28 cellular contexts compared by ENCODE assay signal in genomic region chr2:71658771-71659170, GRCh38.
"Had no signal": no experiment of that assay in that cellular context is flagged by ENCODE, and none has a peak within 500 bp of the region (broad histone marks: within the 10 kb centered on the region; RNA-seq: fewer than 3 reads in every experiment).

No MANE protein-coding gene starts in this region.

- ATAC-seq: stimulated activated effector memory CD8-positive, alpha-beta T cell treated with anti-CD3 and anti-CD28 coated beads, Interleukin-12 subunit alpha, Interleukin-12 subunit beta, amount 100 ng/mL, for 72 hours; stimulated activated memory B cell treated with anti-CD40 and anti-IgM and Interleukin-4, amounts not matched to agents 10 μg/mL and 1 μg/mL and 100 μg/mL, for 72 hours; stimulated activated naive B cell treated with anti-CD40 and anti-IgM and Interleukin-4, amounts not matched to agents 10 μg/mL and 1 μg/mL and 100 μg/mL, for 72 hours; stimulated activated naive CD8-positive, alpha-beta T cell treated with anti-CD3 and anti-CD28 coated beads, Interleukin-15, amount 100 ng/mL, for 72 hours; stimulated activated naive CD8-positive, alpha-beta T cell treated with anti-CD3 and anti-CD28 coated beads, Interleukin-15, Interleukin-2, amounts not matched to agents 100 U/mL and 50 U/mL, for 24 hours; upper lobe of right lung had no signal

- H3K27me3 Mint-ChIP-seq: stimulated activated memory B cell treated with anti-CD40 and anti-IgM and Interleukin-4, amounts not matched to agents 10 μg/mL and 1 μg/mL and 100 μg/mL, for 72 hours; stimulated activated naive B cell treated with anti-CD40 and anti-IgM and Interleukin-4, amounts not matched to agents 10 μg/mL and 1 μg/mL and 100 μg/mL, for 72 hours; stimulated activated naive CD8-positive, alpha-beta T cell treated with anti-CD3 and anti-CD28 coated beads, Interleukin-15, amount 100 ng/mL, for 72 hours; stimulated activated naive CD8-positive, alpha-beta T cell treated with anti-CD3 and anti-CD28 coated beads, Interleukin-15, Interleukin-2, amounts not matched to agents 100 ng/mL and 50 ng/mL, for 24 hours; type B pancreatic cell had no signal

- H3K36me3 ChIP-seq: suprapubic skin, thoracic aorta, thyroid gland, transverse colon, upper lobe of right lung, uterus, vagina had no signal

- H3K27ac ChIP-seq: stomach, suprapubic skin, thoracic aorta, thyroid gland, tibial artery, tibial nerve, transverse colon, upper lobe of left lung, upper lobe of right lung, uterus, vagina had no signal

- H3K27me3 ChIP-seq: stomach, suprapubic skin, thyroid gland, tibial artery, tibial nerve, transverse colon, upper lobe of left lung, upper lobe of right lung, uterus, vagina had no signal

- H3K4me1 ChIP-seq: stomach, suprapubic skin, thyroid gland, tibial artery, tibial nerve, transverse colon, upper lobe of left lung, upper lobe of right lung, uterus, vagina had no signal

- H3K36me3 Mint-ChIP-seq: stimulated activated effector memory CD8-positive, alpha-beta T cell treated with anti-CD3 and anti-CD28 coated beads, Interleukin-12 subunit alpha, Interleukin-12 subunit beta, amount 100 ng/mL, for 72 hours; stimulated activated memory B cell treated with anti-CD40 and anti-IgM and Interleukin-4, amounts not matched to agents 10 μg/mL and 1 μg/mL and 100 μg/mL, for 72 hours had no signal

- H3K4me3 ChIP-seq: stomach, suprapubic skin, thoracic aorta, thyroid gland, tibial artery, tibial nerve, transverse colon, upper lobe of left lung, upper lobe of right lung, uterus, vagina had no signal

- DNase-seq: stimulated activated CD4-positive, alpha-beta T cell treated with anti-CD3 and anti-CD28 coated beads, Interleukin-2, amount 100 ng/mL, for 48 hours; stimulated activated CD4-positive, alpha-beta T cell treated with anti-CD3 and anti-CD28 coated beads, Interleukin-4, amount 100 ng/mL, for 1 hour; stimulated activated CD4-positive, alpha-beta T cell treated with anti-CD3 and anti-CD28 coated beads, Interleukin-4, amount 100 ng/mL, for 24 hours; stimulated activated CD4-positive, alpha-beta T cell treated with anti-CD3 and anti-CD28 coated beads, Interleukin-4, amount 100 ng/mL, for 4 hours; stimulated activated CD8-positive, alpha-beta memory T cell treated with anti-CD3 and anti-CD28 coated beads, Interleukin-4, amount 100 ng/mL, for 48 hours; stimulated activated naive B cell treated with anti-CD40 and anti-IgM and Interleukin-4, amounts not matched to agents 10 μg/mL and 1 μg/mL and 100 μg/mL, for 72 hours; stimulated activated naive CD4-positive, alpha-beta T cell; stimulated activated naive CD4-positive, alpha-beta T cell treated with Interleukin-2 at 50 U/mL for 16 hours; stimulated activated naive CD8-positive, alpha-beta T cell treated with anti-CD3 and anti-CD28 coated beads, Interleukin-15, amount 100 ng/mL, for 72 hours; stimulated activated naive CD8-positive, alpha-beta T cell treated with anti-CD3 and anti-CD28 coated beads, Interleukin-15, Interleukin-2, amounts not matched to agents 100 U/mL and 50 U/mL, for 24 hours; stomach; substantia nigra; thyroid gland; transverse colon; trophoblast cell; upper lobe of left lung; upper lobe of right lung; uterus had no signal

- H3K27ac Mint-ChIP-seq: stimulated activated effector memory CD8-positive, alpha-beta T cell treated with anti-CD3 and anti-CD28 coated beads, Interleukin-12 subunit alpha, Interleukin-12 subunit beta, amount 100 ng/mL, for 72 hours; stimulated activated memory B cell treated with anti-CD40 and anti-IgM and Interleukin-4, amounts not matched to agents 10 μg/mL and 1 μg/mL and 100 μg/mL, for 72 hours; stimulated activated naive B cell treated with anti-CD40 and anti-IgM and Interleukin-4, amounts not matched to agents 10 μg/mL and 1 μg/mL and 100 μg/mL, for 72 hours; stimulated activated naive CD8-positive, alpha-beta T cell treated with anti-CD3 and anti-CD28 coated beads, Interleukin-15, Interleukin-2, amounts not matched to agents 100 ng/mL and 50 ng/mL, for 24 hours; type B pancreatic cell had no signal

- H3K9me3 ChIP-seq: thyroid gland, upper lobe of right lung, uterus had no signal

- H3K4me1 Mint-ChIP-seq: stimulated activated effector memory CD8-positive, alpha-beta T cell treated with anti-CD3 and anti-CD28 coated beads, Interleukin-12 subunit alpha, Interleukin-12 subunit beta, amount 100 ng/mL, for 72 hours; stimulated activated memory B cell treated with anti-CD40 and anti-IgM and Interleukin-4, amounts not matched to agents 10 μg/mL and 1 μg/mL and 100 μg/mL, for 72 hours; stimulated activated naive B cell treated with anti-CD40 and anti-IgM and Interleukin-4, amounts not matched to agents 10 μg/mL and 1 μg/mL and 100 μg/mL, for 72 hours; stimulated activated naive CD8-positive, alpha-beta T cell treated with anti-CD3 and anti-CD28 coated beads, Interleukin-15, amount 100 ng/mL, for 72 hours had no signal

- FAIRE-seq: urothelium cell line had no signal

- H3K4me3 Mint-ChIP-seq: stimulated activated effector memory CD8-positive, alpha-beta T cell treated with anti-CD3 and anti-CD28 coated beads, Interleukin-12 subunit alpha, Interleukin-12 subunit beta, amount 100 ng/mL, for 72 hours; stimulated activated memory B cell treated with anti-CD40 and anti-IgM and Interleukin-4, amounts not matched to agents 10 μg/mL and 1 μg/mL and 100 μg/mL, for 72 hours; stimulated activated naive B cell treated with anti-CD40 and anti-IgM and Interleukin-4, amounts not matched to agents 10 μg/mL and 1 μg/mL and 100 μg/mL, for 72 hours; stimulated activated naive CD8-positive, alpha-beta T cell treated with anti-CD3 and anti-CD28 coated beads, Interleukin-15, amount 100 ng/mL, for 72 hours; stimulated activated naive CD8-positive, alpha-beta T cell treated with anti-CD3 and anti-CD28 coated beads, Interleukin-15, Interleukin-2, amounts not matched to agents 100 ng/mL and 50 ng/mL, for 24 hours; type B pancreatic cell had no signal
